Comparison of ENCODE assay signal across 37 cellular contexts in the genomic region with DNA sequence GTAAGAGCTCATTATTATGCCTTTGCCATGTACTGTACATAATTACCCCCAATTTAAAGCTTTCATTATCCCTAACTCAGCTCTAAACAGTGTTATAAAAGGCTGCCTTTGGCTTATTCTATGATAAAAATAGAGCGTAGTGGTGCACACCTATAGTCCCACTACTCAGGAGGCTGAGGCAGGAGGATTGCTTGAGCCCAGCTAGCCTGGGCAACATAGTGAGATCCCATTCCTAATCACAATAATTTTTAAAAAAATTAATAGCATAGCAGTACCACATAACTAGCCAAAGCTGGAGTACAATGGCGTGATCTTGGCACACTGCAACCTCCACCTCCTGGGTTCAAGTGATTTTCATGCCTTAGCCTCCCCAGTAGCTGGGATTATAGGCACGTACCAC.
DNase-seq lines count a peak whose midpoint lies in the region; ATAC-seq, FAIRE-seq and TF ChIP-seq lines count a peak whose summit lies in the region.
"Had no signal": no experiment of that assay in that cellular context is flagged by ENCODE, and none has a peak within 500 bp of the region (broad histone marks: within the 10 kb centered on the region; RNA-seq: fewer than 3 reads in every experiment).

No MANE protein-coding gene starts in this region.

- no peaks in the 10 kb centered on the region for H3K9me1 ChIP-seq in K562 (ENCODE audit: control insufficient read depth, insufficient read depth, low read length)

- no peaks in the 10 kb centered on the region for H3K9me3 ChIP-seq in HepG2 (ENCODE audit: low read length)
- no peaks in the 10 kb centered on the region for H3K9me3 ChIP-seq in right lobe of liver
- H3K9me3 ChIP-seq in K562 (replicated peaks; ENCODE audit: control insufficient read depth, insufficient read depth, low read depth, low read length): no peaks in the 10 kb centered on the region
- H3K9me3 ChIP-seq: A549, BE2C, BLaER1, Caco-2 had no signal

- H3K27ac ChIP-seq in HepG2 (ENCODE audit: extremely low read length, insufficient read depth, low read length) (no peak overlapping the region), right lobe of liver (no peak overlapping the region), K562 (ENCODE audit: extremely low read depth, low read depth, low read length) (no peak overlapping the region)
- H3K27ac ChIP-seq: 22Rv1; A549; BLaER1; BLaER1 treated with 17β-estradiol and CSF1 and Interleukin-3, amounts not matched to agents 10 nM and 100 nM; C4-2B had no signal

- TF ChIP-seq RAD21 in HepG2 (CRISPR knock-in tag; IDR thresholded peaks at IDR 0.05) (no peak), K562 (CRISPR knock-in tag; conservative IDR thresholded peaks at IDR 0.05 in 1 of 2, IDR thresholded peaks at IDR 0.05 in 1 of 2) (no peak)

- no TSS peak for BruUV-seq in HepG2 (replicated peaks; lab: Mats Ljungman, UMichigan)
- no TSS peak for BruUV-seq in K562 (replicated peaks; lab: Mats Ljungman, UMichigan)

- no peaks in the 10 kb centered on the region for H3K27me3 Mint-ChIP-seq in activated T-cell treated with anti-CD3 and anti-CD28 coated beads, Interleukin-2, amount 50 U/mL, for 24 hours
- H3K27me3 Mint-ChIP-seq in WTC11 (ENCODE audit: low read depth): no peaks in the 10 kb centered on the region
- H3K27me3 Mint-ChIP-seq: B cell; CD4-positive, alpha-beta memory T cell; CD4-positive, alpha-beta T cell; CD4-positive, CD25-positive, alpha-beta regulatory T cell; CD8-positive, alpha-beta memory T cell had no signal

- peaks cover 86% of the 10 kb centered on the region for H3K36me3 Mint-ChIP-seq in activated T-cell treated with anti-CD3 and anti-CD28 coated beads, Interleukin-2, amount 50 U/mL, for 24 hours (ENCODE audit: low read depth)
- peaks cover 25% of the 10 kb centered on the region for H3K36me3 Mint-ChIP-seq in WTC11

- DNase-seq in activated T-cell treated with anti-CD3 and anti-CD28 coated beads, Interleukin-2, amount 50 U/mL, for 24 hours: no peak
- no peak for DNase-seq in activated T-cell treated with anti-CD3 and anti-CD28 coated beads, Interleukin-2, amount 50 U/mL, for 1 hour
- DNase-seq in HepG2 (ENCODE audit: low spot score) (no peak), right lobe of liver (no peak), WTC11 (ENCODE audit: low spot score) (no peak), K562 (ENCODE audit: extremely low read depth in 1 of 4, low spot score in 3 of 4) (no peak), posterior vena cava (ENCODE audit: low spot score) (no peak)
- DNase-seq: 8988T; ACHN; AML-193; BE2C; C1 segment of cervical spinal cord; Caco-2; Calu3; CD4-positive, alpha-beta memory T cell; CD4-positive, alpha-beta T cell; CD4-positive, CD25-positive, alpha-beta regulatory T cell; CD8-positive, alpha-beta memory T cell; CD8-positive, alpha-beta T cell; COR-L47; DMS 273 treated with DMSO at 0.1 percent for 48 hours; DMS153; DMS53; DMS79; DMS79 treated with DMSO at 0.1 percent for 48 hours; DND-41; EL had no signal

- H4K20me1 ChIP-seq in HepG2 (ENCODE audit: insufficient read depth, low read length) (no peaks in the 10 kb centered on the region; the same call in 1 of the 2 replicates), K562 (replicated peaks; ENCODE audit: control insufficient read depth, insufficient read depth, low read length) (no peaks in the 10 kb centered on the region)
- H4K20me1 ChIP-seq: BLaER1 had no signal

- H3K36me3 ChIP-seq in HepG2 (replicated peaks in 1 of 2; ENCODE audit: control insufficient read depth in 1 of 2, insufficient read depth in 2 of 2, low read length in 2 of 2) (peaks cover 2 to 33% of the 10 kb centered on the region in 2 experiments; a peak in 3 of 5 replicates), right lobe of liver (peaks cover 2 to 54% (median 18%) of the 10 kb centered on the region in 4 donors), K562 (ENCODE audit: control insufficient read depth, insufficient read depth, low read length) (peaks cover 75% of the 10 kb centered on the region)

- no peaks in the 10 kb centered on the region for H3K4me1 ChIP-seq in HepG2 (ENCODE audit: insufficient read depth, low read length)
- H3K4me1 ChIP-seq in right lobe of liver: no peaks in the 10 kb centered on the region
- H3K4me1 ChIP-seq in K562 (replicated peaks in 1 of 2; ENCODE audit: control insufficient read depth in 2 of 2, insufficient read depth in 2 of 2, low read length in 2 of 2): no peaks in the 10 kb centered on the region
- H3K4me1 ChIP-seq: A549; BE2C; BLaER1; BLaER1 treated with 17β-estradiol and CSF1 and Interleukin-3, amounts not matched to agents 10 nM and 100 nM; Caco-2 had no signal

- TF ChIP-seq EP300 in HepG2 (IDR thresholded peaks at IDR 0.05; ENCODE audit: low read depth in 2 of 2, low read length in 2 of 2) (no peak), HepG2 (CRISPR knock-in tag; IDR thresholded peaks at IDR 0.05; ENCODE audit: borderline replicate concordance) (no peak), K562 (IDR thresholded peaks at IDR 0.05; ENCODE audit: low read length) (no peak)

- intact Hi-C loops in HepG2 (cut with micrococcal nuclease; ENCODE audit: unreplicated experiment): no loop called here
- intact Hi-C loops in right lobe of liver (cut with DNase I): no loop called here
- intact Hi-C loops in K562 (cut with micrococcal nuclease): no loop called here
- intact Hi-C loops in posterior vena cava (cut with DNase I): no loop called here

- no peak overlapping the region for H3K4me3 Mint-ChIP-seq in activated T-cell treated with anti-CD3 and anti-CD28 coated beads, Interleukin-2, amount 50 U/mL, for 24 hours
- H3K4me3 Mint-ChIP-seq in WTC11: no peak overlapping the region
- H3K4me3 Mint-ChIP-seq: B cell; CD14-positive monocyte; CD4-positive, alpha-beta memory T cell; CD4-positive, alpha-beta T cell; CD4-positive, CD25-positive, alpha-beta regulatory T cell; CD8-positive, alpha-beta memory T cell; CD8-positive, alpha-beta T cell had no signal

- POLR2A ChIA-PET in HepG2 (lab: Yijun Ruan, JAX): no interaction called here
- POLR2A ChIA-PET in WTC11 (lab: Charles Lee): no interaction called here
- POLR2A ChIA-PET in K562 (lab: Yijun Ruan, JAX): no interaction called here

- H3K9ac ChIP-seq in HepG2 (ENCODE audit: insufficient read depth, low read depth, low read length): no peak overlapping the region
- H3K9ac ChIP-seq in K562 (ENCODE audit: insufficient read depth in 1 of 2, low read depth in 2 of 2, low read length in 2 of 2): no peak overlapping the region
- H3K9ac ChIP-seq: BLaER1; BLaER1 treated with 17β-estradiol and CSF1 and Interleukin-3, amounts not matched to agents 10 nM and 100 nM had no signal

- H3K9me3 Mint-ChIP-seq in activated T-cell treated with anti-CD3 and anti-CD28 coated beads, Interleukin-2, amount 50 U/mL, for 24 hours: no peaks in the 10 kb centered on the region
- no peaks in the 10 kb centered on the region for H3K9me3 Mint-ChIP-seq in WTC11
- H3K9me3 Mint-ChIP-seq: CD14-positive monocyte; CD4-positive, alpha-beta memory T cell; CD4-positive, alpha-beta T cell; CD4-positive, CD25-positive, alpha-beta regulatory T cell; CD8-positive, alpha-beta memory T cell; CD8-positive, alpha-beta T cell had no signal

- H3K27ac Mint-ChIP-seq in activated T-cell treated with anti-CD3 and anti-CD28 coated beads, Interleukin-2, amount 50 U/mL, for 24 hours: peak overlapping the region; percentile 59
- H3K27ac Mint-ChIP-seq in WTC11: no peak overlapping the region
- H3K27ac Mint-ChIP-seq: B cell; CD14-positive monocyte; CD4-positive, alpha-beta T cell; CD8-positive, alpha-beta T cell had no signal

- H3K4me3 ChIP-seq in HepG2 (replicated peaks in 1 of 3; ENCODE audit: insufficient read depth in 1 of 3, low read depth in 2 of 3, low read length in 3 of 3): no peak overlapping the region
- H3K4me3 ChIP-seq in right lobe of liver: no peak overlapping the region
- H3K4me3 ChIP-seq in K562: no peak overlapping the region
- H3K4me3 ChIP-seq: A549; BLaER1; BLaER1 treated with 17β-estradiol and CSF1 and Interleukin-3, amounts not matched to agents 10 nM and 100 nM had no signal

- CTCF ChIA-PET in HepG2 (lab: Yijun Ruan, JAX; ENCODE audit: low intra/inter-chr PET ratio, low total read pairs): no interaction called here
- CTCF ChIA-PET in WTC11 (lab: Charles Lee): no interaction called here
- CTCF ChIA-PET in K562 (lab: Yijun Ruan, JAX; ENCODE audit: low intra/inter-chr PET ratio): no interaction called here

- in situ Hi-C loops in HepG2 (cut with HindIII; ENCODE audit: extremely low pct_ligation_motif_present, low pct_unique_long_range_greater_than_20kb): no loop called here
- in situ Hi-C loops in K562 (cut with MboI): no loop called here

- WGBS in HepG2 (ENCODE audit: low lambda C conversion rate): 100% methylated on average over 3 of the region's 3 CpGs
- WGBS in right lobe of liver (ENCODE audit: insufficient coverage, low coverage, low lambda C conversion rate, missing lambda C conversion rate): 100% methylated on average over 2 of the region's 3 CpGs
- WGBS in K562 (ENCODE audit: insufficient coverage, low coverage, missing lambda C conversion rate): 91% methylated on average over 3 of the region's 3 CpGs

- TF ChIP-seq CTCF in HepG2 (CRISPR knock-in tag; IDR thresholded peaks at IDR 0.05) (no peak), right lobe of liver (IDR thresholded peaks at IDR 0.05) (no peak), WTC11 (IDR thresholded peaks at IDR 0.05) (no peak), K562 (IDR thresholded peaks at IDR 0.05 in 2 of 3, conservative IDR thresholded peaks at IDR 0.05 in 1 of 3; ENCODE audit: insufficient read depth in 2 of 3, low read depth in 1 of 3, low read length in 3 of 3) (no peak)

- H3K4me1 Mint-ChIP-seq in activated T-cell treated with anti-CD3 and anti-CD28 coated beads, Interleukin-2, amount 50 U/mL, for 24 hours (ENCODE audit: low read depth): peaks cover 4% of the 10 kb centered on the region
- H3K4me1 Mint-ChIP-seq in WTC11: no peaks in the 10 kb centered on the region
- H3K4me1 Mint-ChIP-seq: B cell; CD14-positive monocyte; CD8-positive, alpha-beta memory T cell had no signal

- H2AFZ ChIP-seq in HepG2 (ENCODE audit: low read length): no peak overlapping the region
- no peak overlapping the region for H2AFZ ChIP-seq in K562 (ENCODE audit: low read depth, low read length)

- H3K27me3 ChIP-seq in HepG2 (ENCODE audit: control insufficient read depth in 1 of 2, insufficient read depth in 2 of 2, low read length in 2 of 2) (no peaks in the 10 kb centered on the region), right lobe of liver (no peaks in the 10 kb centered on the region), K562 (ENCODE audit: control insufficient read depth in 2 of 2, insufficient read depth in 2 of 2, low read length in 2 of 2) (no peaks in the 10 kb centered on the region)
- H3K27me3 ChIP-seq: BE2C; BLaER1; BLaER1 treated with 17β-estradiol and CSF1 and Interleukin-3, amounts not matched to agents 10 nM and 100 nM had no signal

- H3K79me2 ChIP-seq in HepG2 (ENCODE audit: insufficient read depth, low read length): no peaks in the 10 kb centered on the region
- H3K79me2 ChIP-seq in K562 (ENCODE audit: control insufficient read depth, insufficient read depth, low read length): no peaks in the 10 kb centered on the region

- no peak for FAIRE-seq in HepG2 (lab: Jason Lieb, UNC)
- no peak for FAIRE-seq in K562 (lab: Jason Lieb, UNC)
- FAIRE-seq: A204.1, A549, D721Med had no signal

- ATAC-seq in HepG2 (no peak), right lobe of liver (no peak), WTC11 (no peak), K562 (no peak), GM21529 (IDR thresholded peaks at IDR 0.05; ENCODE audit: unreplicated experiment) (no peak)
- ATAC-seq: A549; CD8-positive, alpha-beta T cell had no signal

- no peak for TF ChIP-seq POLR2A in HepG2 (IDR thresholded peaks at IDR 0.05; ENCODE audit: insufficient read depth in 1 of 2, low read depth in 2 of 2, low read length in 2 of 2)
- no peak for TF ChIP-seq POLR2A in right lobe of liver (IDR thresholded peaks at IDR 0.05)
- TF ChIP-seq POLR2A in K562 (conservative IDR thresholded peaks at IDR 0.05): no peak

- H3K4me2 ChIP-seq in HepG2 (ENCODE audit: low read depth, low read length) (no peak overlapping the region), K562 (ENCODE audit: insufficient read depth, low read length) (no peak overlapping the region)
- H3K4me2 ChIP-seq: A549; BLaER1; BLaER1 treated with 17β-estradiol and CSF1 and Interleukin-3, amounts not matched to agents 10 nM and 100 nM had no signal
